Comparison of ENCODE assay signal across 20 cellular contexts in the genomic region with DNA sequence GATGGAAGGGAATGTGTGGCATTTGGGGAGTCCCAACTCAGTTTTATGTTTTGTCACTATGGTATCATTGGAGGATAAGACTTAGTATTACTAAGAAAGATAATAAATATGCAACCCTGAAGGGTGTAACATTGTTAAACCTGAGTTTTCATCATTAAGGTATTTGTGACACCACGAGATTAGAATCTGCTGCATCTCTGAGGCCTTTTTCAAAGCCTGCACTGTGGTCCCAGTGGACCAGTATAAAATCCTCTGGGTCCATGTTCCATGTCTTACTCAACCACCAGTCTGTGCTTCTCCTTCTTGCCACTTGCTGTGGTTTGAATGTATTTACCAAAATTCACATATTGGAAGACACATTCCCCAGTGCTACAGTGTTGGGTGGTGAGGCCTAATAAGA.
"Had no signal": no experiment of that assay in that cellular context is flagged by ENCODE, and none has a peak within 500 bp of the region (broad histone marks: within the 10 kb centered on the region; RNA-seq: fewer than 3 reads in every experiment).

No MANE protein-coding gene starts in this region.

- H3K9me3 ChIP-seq: neutrophil, sigmoid colon, suprapubic skin, thyroid gland, upper lobe of right lung, vagina had no signal

- H3K4me3 Mint-ChIP-seq: naive thymus-derived CD8-positive, alpha-beta T cell; stimulated activated effector memory CD8-positive, alpha-beta T cell treated with anti-CD3 and anti-CD28 coated beads, Interleukin-12 subunit alpha, Interleukin-12 subunit beta, amount 100 ng/mL, for 72 hours had no signal

- H3K4me1 ChIP-seq: heart left ventricle, sigmoid colon, suprapubic skin, thyroid gland, upper lobe of right lung, vagina had no signal

- H3K36me3 Mint-ChIP-seq: stimulated activated effector memory CD8-positive, alpha-beta T cell treated with anti-CD3 and anti-CD28 coated beads, Interleukin-12 subunit alpha, Interleukin-12 subunit beta, amount 100 ng/mL, for 72 hours had no signal

- H3K27ac Mint-ChIP-seq: naive thymus-derived CD8-positive, alpha-beta T cell; stimulated activated effector memory CD8-positive, alpha-beta T cell treated with anti-CD3 and anti-CD28 coated beads, Interleukin-12 subunit alpha, Interleukin-12 subunit beta, amount 100 ng/mL, for 72 hours had no signal

- H3K27ac ChIP-seq: dorsolateral prefrontal cortex, heart left ventricle, neutrophil, sigmoid colon, suprapubic skin, thyroid gland, upper lobe of right lung, vagina had no signal

- H3K4me1 Mint-ChIP-seq: naive thymus-derived CD8-positive, alpha-beta T cell; stimulated activated effector memory CD8-positive, alpha-beta T cell treated with anti-CD3 and anti-CD28 coated beads, Interleukin-12 subunit alpha, Interleukin-12 subunit beta, amount 100 ng/mL, for 72 hours had no signal

- H3K4me3 ChIP-seq: dorsolateral prefrontal cortex, heart left ventricle, lung, sigmoid colon, suprapubic skin, thyroid gland, upper lobe of right lung, vagina had no signal

- H3K27me3 ChIP-seq: dorsolateral prefrontal cortex, heart left ventricle, neutrophil, sigmoid colon, suprapubic skin, thyroid gland, upper lobe of right lung, vagina had no signal

- H3K27me3 Mint-ChIP-seq: naive thymus-derived CD8-positive, alpha-beta T cell had no signal

- DNase-seq: cortex of kidney; dorsolateral prefrontal cortex; effector CD8-positive, alpha-beta T cell; heart left ventricle; hippocampal formation; left colon; left ventricle myocardium superior; mesendoderm; naive thymus-derived CD8-positive, alpha-beta T cell; sigmoid colon; small intestine; stimulated activated CD4-positive, alpha-beta T cell treated with anti-CD3 and anti-CD28 coated beads, Interleukin-12 subunit alpha, Interleukin-12 subunit beta, amount 100 ng/mL, for 4 hours; stimulated activated naive CD8-positive, alpha-beta T cell treated with anti-CD3 and anti-CD28 coated beads, Interleukin-15, Interleukin-2, amounts not matched to agents 100 U/mL and 50 U/mL, for 24 hours; thyroid gland; upper lobe of right lung had no signal

- H3K36me3 ChIP-seq: heart left ventricle, neutrophil, sigmoid colon, suprapubic skin, thyroid gland, upper lobe of right lung, vagina had no signal
